Comparison of ENCODE assay signal across 29 cellular contexts in the genomic region with DNA sequence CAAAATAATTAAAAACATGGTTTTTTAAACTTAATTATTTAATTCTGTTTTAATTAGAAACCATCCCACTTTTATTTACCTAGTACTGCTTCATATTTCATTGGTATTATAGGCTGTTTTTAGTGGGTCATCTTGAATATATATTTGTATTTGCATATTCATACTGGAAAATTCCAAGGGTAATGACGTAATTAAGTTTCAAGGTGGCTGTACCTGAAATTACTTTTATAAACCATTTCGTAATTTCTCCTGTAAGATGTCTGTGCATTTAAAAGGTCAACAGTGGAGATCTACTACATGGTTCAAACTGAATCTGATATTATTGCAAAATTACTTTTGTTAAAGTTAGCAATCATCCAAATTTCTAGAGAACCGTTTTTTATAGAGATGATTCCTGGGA.
"Had no signal": no experiment of that assay in that cellular context is flagged by ENCODE, and none has a peak within 500 bp of the region (broad histone marks: within the 10 kb centered on the region; RNA-seq: fewer than 3 reads in every experiment).

No MANE protein-coding gene starts in this region.

- H3K4me1 ChIP-seq: stomach, suprapubic skin, testis, thyroid gland, tibial artery, tibial nerve, transverse colon, upper lobe of left lung, upper lobe of right lung, uterus, vagina had no signal

- H3K27ac ChIP-seq: stomach, suprapubic skin, testis, thoracic aorta, thyroid gland, tibial artery, tibial nerve, transverse colon, upper lobe of left lung, upper lobe of right lung, uterus, vagina had no signal

- H3K36me3 Mint-ChIP-seq: stimulated activated effector memory CD8-positive, alpha-beta T cell treated with anti-CD3 and anti-CD28 coated beads, Interleukin-12 subunit alpha, Interleukin-12 subunit beta, amount 100 ng/mL, for 72 hours; stimulated activated memory B cell treated with anti-CD40 and anti-IgM and Interleukin-4, amounts not matched to agents 10 μg/mL and 1 μg/mL and 100 μg/mL, for 72 hours; stimulated activated naive B cell treated with anti-CD40 and anti-IgM and Interleukin-4, amounts not matched to agents 10 μg/mL and 1 μg/mL and 100 μg/mL, for 72 hours; type B pancreatic cell had no signal

- H3K36me3 ChIP-seq: stomach, suprapubic skin, thoracic aorta, thyroid gland, tibial artery, tibial nerve, transverse colon, upper lobe of left lung, upper lobe of right lung, uterus, vagina had no signal

- H3K4me3 ChIP-seq: stomach, suprapubic skin, testis, thoracic aorta, thyroid gland, tibial artery, tibial nerve, transverse colon, upper lobe of left lung, upper lobe of right lung, uterus, vagina had no signal

- H3K4me1 Mint-ChIP-seq: stimulated activated effector memory CD8-positive, alpha-beta T cell treated with anti-CD3 and anti-CD28 coated beads, Interleukin-12 subunit alpha, Interleukin-12 subunit beta, amount 100 ng/mL, for 72 hours; stimulated activated memory B cell treated with anti-CD40 and anti-IgM and Interleukin-4, amounts not matched to agents 10 μg/mL and 1 μg/mL and 100 μg/mL, for 72 hours; stimulated activated naive B cell treated with anti-CD40 and anti-IgM and Interleukin-4, amounts not matched to agents 10 μg/mL and 1 μg/mL and 100 μg/mL, for 72 hours; stimulated activated naive CD8-positive, alpha-beta T cell treated with anti-CD3 and anti-CD28 coated beads, Interleukin-15, amount 100 ng/mL, for 72 hours had no signal

- H3K4me3 Mint-ChIP-seq: stimulated activated effector memory CD8-positive, alpha-beta T cell treated with anti-CD3 and anti-CD28 coated beads, Interleukin-12 subunit alpha, Interleukin-12 subunit beta, amount 100 ng/mL, for 72 hours; stimulated activated memory B cell treated with anti-CD40 and anti-IgM and Interleukin-4, amounts not matched to agents 10 μg/mL and 1 μg/mL and 100 μg/mL, for 72 hours; stimulated activated naive B cell treated with anti-CD40 and anti-IgM and Interleukin-4, amounts not matched to agents 10 μg/mL and 1 μg/mL and 100 μg/mL, for 72 hours; stimulated activated naive CD8-positive, alpha-beta T cell treated with anti-CD3 and anti-CD28 coated beads, Interleukin-15, amount 100 ng/mL, for 72 hours; stimulated activated naive CD8-positive, alpha-beta T cell treated with anti-CD3 and anti-CD28 coated beads, Interleukin-15, Interleukin-2, amounts not matched to agents 100 ng/mL and 50 ng/mL, for 24 hours; type B pancreatic cell had no signal

- H3K27ac Mint-ChIP-seq: stimulated activated effector memory CD8-positive, alpha-beta T cell treated with anti-CD3 and anti-CD28 coated beads, Interleukin-12 subunit alpha, Interleukin-12 subunit beta, amount 100 ng/mL, for 72 hours; stimulated activated memory B cell treated with anti-CD40 and anti-IgM and Interleukin-4, amounts not matched to agents 10 μg/mL and 1 μg/mL and 100 μg/mL, for 72 hours; stimulated activated naive B cell treated with anti-CD40 and anti-IgM and Interleukin-4, amounts not matched to agents 10 μg/mL and 1 μg/mL and 100 μg/mL, for 72 hours; stimulated activated naive CD8-positive, alpha-beta T cell treated with anti-CD3 and anti-CD28 coated beads, Interleukin-15, amount 100 ng/mL, for 72 hours; stimulated activated naive CD8-positive, alpha-beta T cell treated with anti-CD3 and anti-CD28 coated beads, Interleukin-15, Interleukin-2, amounts not matched to agents 100 ng/mL and 50 ng/mL, for 24 hours; type B pancreatic cell had no signal

- FAIRE-seq: urothelium cell line had no signal

- H3K9me3 Mint-ChIP-seq: stimulated activated naive B cell treated with anti-CD40 and anti-IgM and Interleukin-4, amounts not matched to agents 10 μg/mL and 1 μg/mL and 100 μg/mL, for 72 hours; stimulated activated naive CD8-positive, alpha-beta T cell treated with anti-CD3 and anti-CD28 coated beads, Interleukin-15, amount 100 ng/mL, for 72 hours had no signal

- H3K9me3 ChIP-seq: stomach, suprapubic skin, testis, thoracic aorta, thyroid gland, tibial artery, tibial nerve, transverse colon, upper lobe of left lung, upper lobe of right lung, uterus, vagina had no signal

- H3K27me3 ChIP-seq: stomach, suprapubic skin, testis, thyroid gland, tibial artery, tibial nerve, transverse colon, upper lobe of left lung, upper lobe of right lung, uterus, vagina had no signal

- DNase-seq: stimulated activated CD4-positive, alpha-beta T cell treated with anti-CD3 and anti-CD28 coated beads, Interleukin-2, amount 100 ng/mL, for 48 hours; stimulated activated CD4-positive, alpha-beta T cell treated with anti-CD3 and anti-CD28 coated beads, Interleukin-4, amount 100 ng/mL, for 1 hour; stimulated activated CD4-positive, alpha-beta T cell treated with anti-CD3 and anti-CD28 coated beads, Interleukin-4, amount 100 ng/mL, for 24 hours; stimulated activated CD4-positive, alpha-beta T cell treated with anti-CD3 and anti-CD28 coated beads, Interleukin-4, amount 100 ng/mL, for 4 hours; stimulated activated CD8-positive, alpha-beta memory T cell treated with anti-CD3 and anti-CD28 coated beads, Interleukin-4, amount 100 ng/mL, for 48 hours; stimulated activated naive B cell treated with anti-CD40 and anti-IgM and Interleukin-4, amounts not matched to agents 10 μg/mL and 1 μg/mL and 100 μg/mL, for 72 hours; stimulated activated naive CD4-positive, alpha-beta T cell; stimulated activated naive CD4-positive, alpha-beta T cell treated with Interleukin-2 at 50 U/mL for 16 hours; stimulated activated naive CD8-positive, alpha-beta T cell treated with anti-CD3 and anti-CD28 coated beads, Interleukin-15, amount 100 ng/mL, for 72 hours; stimulated activated naive CD8-positive, alpha-beta T cell treated with anti-CD3 and anti-CD28 coated beads, Interleukin-15, Interleukin-2, amounts not matched to agents 100 U/mL and 50 U/mL, for 24 hours; stomach; substantia nigra; testis; thyroid gland; tibial artery; transverse colon; trophoblast cell; upper lobe of left lung; upper lobe of right lung; uterus had no signal

- ATAC-seq: stimulated activated effector memory CD8-positive, alpha-beta T cell treated with anti-CD3 and anti-CD28 coated beads, Interleukin-12 subunit alpha, Interleukin-12 subunit beta, amount 100 ng/mL, for 72 hours; stimulated activated memory B cell treated with anti-CD40 and anti-IgM and Interleukin-4, amounts not matched to agents 10 μg/mL and 1 μg/mL and 100 μg/mL, for 72 hours; stimulated activated naive B cell treated with anti-CD40 and anti-IgM and Interleukin-4, amounts not matched to agents 10 μg/mL and 1 μg/mL and 100 μg/mL, for 72 hours; stimulated activated naive CD8-positive, alpha-beta T cell treated with anti-CD3 and anti-CD28 coated beads, Interleukin-15, amount 100 ng/mL, for 72 hours; stimulated activated naive CD8-positive, alpha-beta T cell treated with anti-CD3 and anti-CD28 coated beads, Interleukin-15, Interleukin-2, amounts not matched to agents 100 U/mL and 50 U/mL, for 24 hours; upper lobe of right lung had no signal

- H3K27me3 Mint-ChIP-seq: stimulated activated memory B cell treated with anti-CD40 and anti-IgM and Interleukin-4, amounts not matched to agents 10 μg/mL and 1 μg/mL and 100 μg/mL, for 72 hours; stimulated activated naive B cell treated with anti-CD40 and anti-IgM and Interleukin-4, amounts not matched to agents 10 μg/mL and 1 μg/mL and 100 μg/mL, for 72 hours; stimulated activated naive CD8-positive, alpha-beta T cell treated with anti-CD3 and anti-CD28 coated beads, Interleukin-15, amount 100 ng/mL, for 72 hours; stimulated activated naive CD8-positive, alpha-beta T cell treated with anti-CD3 and anti-CD28 coated beads, Interleukin-15, Interleukin-2, amounts not matched to agents 100 ng/mL and 50 ng/mL, for 24 hours; type B pancreatic cell had no signal
